Comparison of ENCODE assay signal across 1 cellular context in the genomic region with DNA sequence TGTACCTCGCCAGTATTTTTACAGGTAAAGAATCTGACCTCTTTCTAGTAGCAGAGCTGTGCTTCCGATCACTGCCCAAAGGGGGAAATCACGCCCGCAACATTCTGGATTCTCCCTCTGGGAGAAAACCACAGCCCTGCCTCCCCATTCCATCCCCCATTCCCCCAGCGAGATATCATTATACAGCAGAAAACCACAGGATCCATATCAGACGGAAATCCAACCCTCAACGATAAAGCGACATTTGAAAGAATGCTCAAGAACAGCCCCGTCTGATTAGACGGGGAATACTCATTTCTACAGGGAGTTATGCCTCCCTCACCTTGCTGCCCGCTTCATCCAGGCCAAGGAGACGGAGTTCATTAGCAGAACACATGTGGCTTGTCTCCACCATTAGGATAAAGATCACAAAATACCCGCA.
TF ChIP-seq lines count a peak whose summit lies in the region.

No MANE protein-coding gene starts in this region.

TF ChIP-seq in SK-N-SH treated with all-trans-retinoic acid at 6 μM for 48 hours, 23 proteins besides CTCF, POLR2A, EP300 and RAD21 (continued from another document):
- TF ChIP-seq, protein P1, sequence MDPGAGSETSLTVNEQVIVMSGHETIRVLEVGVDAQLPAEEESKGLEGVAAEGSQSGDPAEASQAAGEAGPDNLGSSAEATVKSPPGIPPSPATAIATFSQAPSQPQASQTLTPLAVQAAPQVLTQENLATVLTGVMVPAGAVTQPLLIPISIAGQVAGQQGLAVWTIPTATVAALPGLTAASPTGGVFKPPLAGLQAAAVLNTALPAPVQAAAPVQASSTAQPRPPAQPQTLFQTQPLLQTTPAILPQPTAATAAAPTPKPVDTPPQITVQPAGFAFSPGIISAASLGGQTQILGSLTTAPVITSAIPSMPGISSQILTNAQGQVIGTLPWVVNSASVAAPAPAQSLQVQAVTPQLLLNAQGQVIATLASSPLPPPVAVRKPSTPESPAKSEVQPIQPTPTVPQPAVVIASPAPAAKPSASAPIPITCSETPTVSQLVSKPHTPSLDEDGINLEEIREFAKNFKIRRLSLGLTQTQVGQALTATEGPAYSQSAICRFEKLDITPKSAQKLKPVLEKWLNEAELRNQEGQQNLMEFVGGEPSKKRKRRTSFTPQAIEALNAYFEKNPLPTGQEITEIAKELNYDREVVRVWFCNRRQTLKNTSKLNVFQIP (CRISPR knock-in tag; IDR thresholded peaks at IDR 0.05; ENCODE audit: borderline replicate concordance, low read depth): no peak
